1 cellular context compared by ENCODE assay signal in the genomic region with DNA sequence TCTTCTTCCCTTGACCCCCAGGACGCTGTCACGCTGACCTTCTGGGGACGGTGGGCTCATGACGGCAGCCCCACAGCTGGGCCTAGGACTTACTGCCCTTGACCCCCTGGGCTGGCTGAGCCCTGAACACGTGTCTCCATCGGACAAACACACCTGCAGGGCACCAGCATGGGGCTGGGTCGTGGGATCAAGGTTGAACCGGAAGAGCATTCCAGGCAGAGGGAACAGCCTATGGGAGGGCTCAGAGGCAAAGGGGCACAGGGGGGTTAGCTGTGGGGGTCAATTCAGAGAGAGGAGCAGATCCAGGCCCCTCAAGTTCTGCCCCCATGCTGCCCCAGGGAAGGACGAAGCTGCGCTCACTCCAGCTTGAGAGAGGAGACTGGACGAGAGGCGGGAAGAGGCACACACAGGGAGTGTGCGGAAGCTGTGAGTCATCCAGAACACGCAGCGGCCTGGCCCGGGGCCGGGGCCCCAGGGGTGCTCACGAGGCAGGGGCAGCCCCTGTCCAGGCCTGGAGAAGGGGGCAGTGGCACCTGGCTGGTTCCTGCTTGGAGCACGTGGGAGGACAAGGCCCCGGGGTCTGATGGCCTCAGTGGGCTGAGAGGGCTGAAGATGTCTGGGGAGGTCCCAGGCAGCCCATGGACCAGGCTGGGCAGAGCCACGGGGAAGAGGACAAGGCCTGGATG.
TF ChIP-seq lines count a peak whose summit lies in the region.

No MANE protein-coding gene starts in this region.

TF ChIP-seq in K562, 482 proteins besides CTCF, POLR2A, EP300 and RAD21 (continued from another document):
- TF ChIP-seq, protein P1, sequence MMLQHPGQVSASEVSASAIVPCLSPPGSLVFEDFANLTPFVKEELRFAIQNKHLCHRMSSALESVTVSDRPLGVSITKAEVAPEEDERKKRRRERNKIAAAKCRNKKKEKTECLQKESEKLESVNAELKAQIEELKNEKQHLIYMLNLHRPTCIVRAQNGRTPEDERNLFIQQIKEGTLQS (IDR thresholded peaks at IDR 0.05) = peak; percentile 40; the same call in 1 of the 2 replicates
- TF ChIP-seq, protein P1 (CRISPR knock-in tag; conservative IDR thresholded peaks at IDR 0.05) = no peak
- TF ChIP-seq, protein P2, sequence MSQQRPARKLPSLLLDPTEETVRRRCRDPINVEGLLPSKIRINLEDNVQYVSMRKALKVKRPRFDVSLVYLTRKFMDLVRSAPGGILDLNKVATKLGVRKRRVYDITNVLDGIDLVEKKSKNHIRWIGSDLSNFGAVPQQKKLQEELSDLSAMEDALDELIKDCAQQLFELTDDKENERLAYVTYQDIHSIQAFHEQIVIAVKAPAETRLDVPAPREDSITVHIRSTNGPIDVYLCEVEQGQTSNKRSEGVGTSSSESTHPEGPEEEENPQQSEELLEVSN (IDR thresholded peaks at IDR 0.05; ENCODE audit: borderline replicate concordance in 1 of 2, extremely low read depth in 1 of 2, insufficient read depth in 1 of 2, insufficient read length in 1 of 2, low read depth in 1 of 2, low read length in 1 of 2, poor library complexity in 1 of 2, severe bottlenecking in 1 of 2) = peak in 1 of 2 experiments; percentile 68
TF ChIP-seq in K562: peak in this region for 5.
